ENCODE assay signal across 7 cellular contexts in the genomic region with DNA sequence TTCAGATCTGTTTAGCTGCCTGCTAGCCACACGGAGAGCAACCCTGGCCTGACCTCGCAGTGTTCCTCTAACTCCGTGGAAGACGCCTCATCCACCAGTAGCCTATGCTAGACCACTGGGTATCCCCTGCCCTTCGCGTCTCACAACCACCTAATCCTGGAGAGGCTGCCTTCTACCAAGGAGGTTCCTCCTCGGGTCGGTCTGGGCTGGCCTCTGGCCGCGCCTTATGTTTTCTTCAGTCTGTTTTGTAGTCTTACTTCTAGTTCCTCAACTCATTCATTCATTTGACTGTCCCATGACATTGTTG. TPM values are rescaled to one million over a fixed set of nuclear protein-coding genes. Genes with fewer than 3 reads are reported as not detected.
DNase-seq lines count a peak whose midpoint lies in the region; ATAC-seq lines count a peak whose summit lies in the region.

No MANE protein-coding gene starts in this region.

- peaks cover 34% of the 10 kb centered on the region for H3K4me1 Mint-ChIP-seq in activated CD8-positive, alpha-beta T cell treated with anti-CD3 and anti-CD28 coated beads, Interleukin-2, amount 10 ng/mL, durations not matched to agents 7 days and 5 days (ENCODE audit: low read depth)
- H3K4me1 Mint-ChIP-seq in stimulated activated naive B cell treated with anti-CD40 and anti-IgM and Interleukin-4, amounts not matched to agents 10 μg/mL and 1 μg/mL and 100 μg/mL, for 72 hours: peaks cover 18 to 34% of the 10 kb centered on the region in 2 donors

- peak overlapping the region; percentile 77 for H3K4me3 Mint-ChIP-seq in activated CD8-positive, alpha-beta T cell treated with anti-CD3 and anti-CD28 coated beads, Interleukin-2, amount 10 ng/mL, durations not matched to agents 7 days and 5 days
- peak overlapping the region; percentile 92 to 93 for H3K4me3 Mint-ChIP-seq in stimulated activated naive B cell treated with anti-CD40 and anti-IgM and Interleukin-4, amounts not matched to agents 10 μg/mL and 1 μg/mL and 100 μg/mL, for 72 hours

- peak overlapping the region; percentile 41 for H3K9ac ChIP-seq in HUES64 (ENCODE audit: low read depth, low read length)

- peaks cover 9% of the 10 kb centered on the region for H3K4me1 ChIP-seq in HUES64 (ENCODE audit: insufficient read depth, low read length)

- H3K27ac Mint-ChIP-seq in activated CD8-positive, alpha-beta T cell treated with anti-CD3 and anti-CD28 coated beads, Interleukin-2, amount 10 ng/mL, durations not matched to agents 7 days and 5 days: peak overlapping the region; percentile 67
- peak overlapping the region; percentile 80 for H3K27ac Mint-ChIP-seq in stimulated activated naive B cell treated with anti-CD40 and anti-IgM and Interleukin-4, amounts not matched to agents 10 μg/mL and 1 μg/mL and 100 μg/mL, for 72 hours

- no peaks in the 10 kb centered on the region for H3K9me3 ChIP-seq in HUES64 (ENCODE audit: insufficient read depth, low read depth, low read length)

- POLR2A ChIA-PET in activated CD8-positive, alpha-beta T cell treated with anti-CD3 and anti-CD28 coated beads, Interleukin-2, amount 10 ng/mL, durations not matched to agents 7 days and 5 days (lab: Charles Lee): interaction anchor here (0.9 to 1.2 kb wide), 3 partner anchors 33 to 42 kb away, joined by 3 to 4 read pairs (median 3); no protein-coding TSS in a partner anchor

- peak overlapping the region; percentile 77 for H3K4me3 ChIP-seq in HUES64 (ENCODE audit: low read length)
- H3K4me3 ChIP-seq in iPS-11a (ENCODE audit: low read depth, low read length): peak overlapping the region; percentile 54

- peaks cover 26% of the 10 kb centered on the region for H3K36me3 ChIP-seq in HUES64 (ENCODE audit: insufficient read depth, low read length)

- WGBS in HUES64: 11% methylated on average over 10 of the region's 10 CpGs

- H3K27me3 Mint-ChIP-seq in activated CD8-positive, alpha-beta T cell treated with anti-CD3 and anti-CD28 coated beads, Interleukin-2, amount 10 ng/mL, durations not matched to agents 7 days and 5 days (ENCODE audit: low read depth): no peaks in the 10 kb centered on the region
- no peaks in the 10 kb centered on the region for H3K27me3 Mint-ChIP-seq in stimulated activated naive B cell treated with anti-CD40 and anti-IgM and Interleukin-4, amounts not matched to agents 10 μg/mL and 1 μg/mL and 100 μg/mL, for 72 hours

- peak overlapping the region; percentile 85; the same call in 1 of the 2 replicates for H3K27ac ChIP-seq in HUES64 (ENCODE audit: low read depth, low read length)

- ATAC-seq in activated CD8-positive, alpha-beta T cell treated with anti-CD3 and anti-CD28 coated beads, Interleukin-2, amount 10 ng/mL, durations not matched to agents 7 days and 5 days: peak; percentile 38
- peak in 1 of 2 donors; percentile 37 for ATAC-seq in stimulated activated naive B cell treated with anti-CD40 and anti-IgM and Interleukin-4, amounts not matched to agents 10 μg/mL and 1 μg/mL and 100 μg/mL, for 72 hours (replicated peaks)
- no peak for ATAC-seq in HG03432 (IDR thresholded peaks at IDR 0.05; ENCODE audit: unreplicated experiment)

- peaks cover 5% of the 10 kb centered on the region for H3K36me3 Mint-ChIP-seq in activated CD8-positive, alpha-beta T cell treated with anti-CD3 and anti-CD28 coated beads, Interleukin-2, amount 10 ng/mL, durations not matched to agents 7 days and 5 days (ENCODE audit: low read depth)
- H3K36me3 Mint-ChIP-seq in stimulated activated naive B cell treated with anti-CD40 and anti-IgM and Interleukin-4, amounts not matched to agents 10 μg/mL and 1 μg/mL and 100 μg/mL, for 72 hours: peaks cover under 1% of the 10 kb centered on the region in 2 donors

- CTCF ChIA-PET in activated CD8-positive, alpha-beta T cell treated with anti-CD3 and anti-CD28 coated beads, Interleukin-2, amount 10 ng/mL, durations not matched to agents 7 days and 5 days (lab: Charles Lee): interaction anchor here (0.8 to 4.1 kb wide), 9 partner anchors 10 to 91 kb away, joined by 3 to 11 read pairs (median 6); a partner anchor contains a TSS

- H3K27me3 ChIP-seq in HUES64 (ENCODE audit: insufficient read depth, low read length): no peaks in the 10 kb centered on the region

- no peaks in the 10 kb centered on the region for H3K9me3 Mint-ChIP-seq in activated CD8-positive, alpha-beta T cell treated with anti-CD3 and anti-CD28 coated beads, Interleukin-2, amount 10 ng/mL, durations not matched to agents 7 days and 5 days (ENCODE audit: insufficient read depth)
- no peaks in the 10 kb centered on the region for H3K9me3 Mint-ChIP-seq in stimulated activated naive B cell treated with anti-CD40 and anti-IgM and Interleukin-4, amounts not matched to agents 10 μg/mL and 1 μg/mL and 100 μg/mL, for 72 hours

- DNase-seq in activated CD8-positive, alpha-beta T cell treated with anti-CD3 and anti-CD28 coated beads, Interleukin-2, amount 10 ng/mL, durations not matched to agents 7 days and 5 days: no peak
- DNase-seq in stimulated activated naive B cell treated with anti-CD40 and anti-IgM and Interleukin-4, amounts not matched to agents 10 μg/mL and 1 μg/mL and 100 μg/mL, for 72 hours: no peak
- no peak for DNase-seq in KG1 (lab: John Stamatoyannopoulos, UW)
- DNase-seq in superior temporal gyrus (ENCODE audit: extremely low spot score): no peak

RNA-seq across cellular contexts. Expression of a gene that starts 1.6 kb away (rescaled TPM):
- 223 TPM for polyA plus RNA-seq in HUES64 (2013, experiment 1 of 2)
- polyA plus RNA-seq in HUES64 (2013, experiment 2 of 2): 220 TPM
- 10 to 100 TPM; 12.0 to 12.8 TPM for total RNA-seq in activated CD8-positive, alpha-beta T cell treated with anti-CD3 and anti-CD28 coated beads, Interleukin-2, amount 10 ng/mL, durations not matched to agents 7 days and 5 days

RNA-seq across cellular contexts. Expression of a gene that starts 17.6 kb away (rescaled TPM):
- polyA plus RNA-seq in HUES64 (2013, experiment 1 of 2): 1.4 TPM
- polyA plus RNA-seq in HUES64 (2013, experiment 2 of 2): 1.3 TPM
- total RNA-seq in activated CD8-positive, alpha-beta T cell treated with anti-CD3 and anti-CD28 coated beads, Interleukin-2, amount 10 ng/mL, durations not matched to agents 7 days and 5 days: 1 to 10 TPM in 1 of 2 experiments, under 1 TPM in 1; 0.50 to 1.3 TPM

RNA-seq across cellular contexts. Expression of a gene that starts 26.3 kb away (rescaled TPM):
- 15.7 TPM for polyA plus RNA-seq in HUES64 (2013, experiment 1 of 2)
- polyA plus RNA-seq in HUES64 (2013, experiment 2 of 2): 17.3 TPM
- total RNA-seq in activated CD8-positive, alpha-beta T cell treated with anti-CD3 and anti-CD28 coated beads, Interleukin-2, amount 10 ng/mL, durations not matched to agents 7 days and 5 days: 10 to 100 TPM; 17.2 to 17.3 TPM

RNA-seq across cellular contexts. Expression of a gene that starts 33.2 kb away (rescaled TPM):
- polyA plus RNA-seq in HUES64 (2013, experiment 1 of 2): 9.9 TPM
- polyA plus RNA-seq in HUES64 (2013, experiment 2 of 2): 12.9 TPM
- total RNA-seq in activated CD8-positive, alpha-beta T cell treated with anti-CD3 and anti-CD28 coated beads, Interleukin-2, amount 10 ng/mL, durations not matched to agents 7 days and 5 days: 10 to 100 TPM; 34.8 to 36.8 TPM

RNA-seq across cellular contexts. Expression of a gene that starts 33.5 kb away (rescaled TPM):
- 9,126 TPM for polyA plus RNA-seq in HUES64 (2013, experiment 1 of 2)
- 12,827 TPM for polyA plus RNA-seq in HUES64 (2013, experiment 2 of 2)
- over 10,000 TPM in 1 of 2 experiments, 1,000 to 10,000 TPM in 1; 7,126 to 12,592 TPM for total RNA-seq in activated CD8-positive, alpha-beta T cell treated with anti-CD3 and anti-CD28 coated beads, Interleukin-2, amount 10 ng/mL, durations not matched to agents 7 days and 5 days
